Comparison of ENCODE assay signal across 12 cellular contexts in the genomic region with DNA sequence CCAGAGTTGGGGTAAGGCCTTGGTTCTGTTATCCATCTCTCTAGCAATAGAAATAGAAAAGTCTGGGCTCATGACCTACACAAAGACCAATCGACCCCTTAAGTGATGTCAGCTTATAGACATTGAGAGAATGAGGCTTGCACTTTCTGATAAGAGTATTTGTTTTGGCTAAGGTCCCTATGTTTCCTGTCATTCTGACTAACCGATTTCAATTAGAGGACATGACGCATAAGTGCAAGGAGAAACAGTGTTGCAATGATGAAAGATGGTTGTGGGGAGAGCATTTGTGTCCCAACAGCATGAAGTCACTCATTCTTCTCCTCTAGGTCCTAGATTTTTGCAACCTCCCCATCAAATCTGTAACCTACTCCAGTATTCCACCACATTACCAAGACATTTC.
A peak's percentile ranks its signal among the peaks of the same experiment; 100 is the strongest.
DNase-seq lines count a peak whose midpoint lies in the region; ATAC-seq, FAIRE-seq and TF ChIP-seq lines count a peak whose summit lies in the region.
"Had no signal": no experiment of that assay in that cellular context is flagged by ENCODE, and none has a peak within 500 bp of the region (broad histone marks: within the 10 kb centered on the region; RNA-seq: fewer than 3 reads in every experiment).

No MANE protein-coding gene starts in this region.

- H3K4me2 ChIP-seq in GM23248 (ENCODE audit: unreplicated experiment): peak overlapping the region; percentile 3
- no peak overlapping the region for H3K4me2 ChIP-seq in fibroblast of lung (ENCODE audit: extremely low read depth, insufficient read depth, low read length)

- H3K79me2 ChIP-seq in GM23248 (ENCODE audit: insufficient read depth): no peaks in the 10 kb centered on the region
- no peaks in the 10 kb centered on the region for H3K79me2 ChIP-seq in fibroblast of lung (ENCODE audit: control insufficient read depth, insufficient read depth, low read length)

- WGBS in GM23248 (ENCODE audit: low coverage in 1 of 2, low lambda C conversion rate in 2 of 2, missing lambda C conversion rate in 2 of 2), 2 experiments: 7 to 8% methylated on average over 3 of the region's 3 CpGs

- H4K20me1 ChIP-seq in GM23248 (ENCODE audit: insufficient read depth): no peaks in the 10 kb centered on the region
- no peaks in the 10 kb centered on the region for H4K20me1 ChIP-seq in fibroblast of lung (ENCODE audit: control insufficient read depth, extremely low read depth, insufficient read depth, low read length)

- H3K36me3 ChIP-seq in GM23248 (ENCODE audit: low read depth): no peaks in the 10 kb centered on the region
- no peaks in the 10 kb centered on the region for H3K36me3 ChIP-seq in fibroblast of lung (ENCODE audit: control insufficient read depth, insufficient read depth, low read length)
- H3K36me3 ChIP-seq in H7 (replicated peaks; ENCODE audit: control insufficient read depth, insufficient read depth, low read length): no peaks in the 10 kb centered on the region

- in situ Hi-C loops in GM23248 (cut with MboI): no loop called here

- no peaks in the 10 kb centered on the region for H3K9me2 ChIP-seq in GM23248 (ENCODE audit: insufficient read depth)

- TF ChIP-seq CTCF in fibroblast of lung (conservative IDR thresholded peaks at IDR 0.05 in 1 of 2, IDR thresholded peaks at IDR 0.05 in 1 of 2; ENCODE audit: low read depth in 1 of 2, low read length in 2 of 2): no peak

- H2AFZ ChIP-seq in GM23248 (no peak overlapping the region), fibroblast of lung (ENCODE audit: low read length) (no peak overlapping the region)

- no peak for FAIRE-seq in RCC 7860 (lab: Jason Lieb, UNC)

- ATAC-seq in GM19351 (IDR thresholded peaks at IDR 0.05; ENCODE audit: unreplicated experiment) (no peak), HG03521 (IDR thresholded peaks at IDR 0.05; ENCODE audit: unreplicated experiment) (no peak)

- no peaks in the 10 kb centered on the region for H3K9me3 ChIP-seq in GM23248 (ENCODE audit: low read depth)
- H3K9me3 ChIP-seq in fibroblast of lung (ENCODE audit: control insufficient read depth, insufficient read depth, low read depth, low read length): no peaks in the 10 kb centered on the region

- H3K9ac ChIP-seq in GM23248 (no peak overlapping the region), fibroblast of lung (ENCODE audit: insufficient read depth, low read length) (no peak overlapping the region)

- H3K27me3 ChIP-seq in GM23248 (replicated peaks; ENCODE audit: insufficient read depth): no peaks in the 10 kb centered on the region
- H3K27me3 ChIP-seq in fibroblast of lung (ENCODE audit: control insufficient read depth, insufficient read depth, low read length): no peaks in the 10 kb centered on the region
- no peaks in the 10 kb centered on the region for H3K27me3 ChIP-seq in H7 (ENCODE audit: control insufficient read depth, insufficient read depth, low read length)

- H3K4me1 ChIP-seq in GM23248 (ENCODE audit: insufficient read depth) (peaks cover 7% of the 10 kb centered on the region; the same call in 1 of the 2 replicates), fibroblast of lung (ENCODE audit: control insufficient read depth, extremely low read depth, insufficient read depth, low read length) (peaks cover 8% of the 10 kb centered on the region)

- H3K27ac ChIP-seq in GM23248 (no peak overlapping the region), fibroblast of lung (ENCODE audit: insufficient read depth, low read length) (peak overlapping the region; percentile 77)

- H3F3A ChIP-seq in GM23248 (ENCODE audit: insufficient read depth): no peaks in the 10 kb centered on the region

- H3K4me3 ChIP-seq in GM23248 (no peak overlapping the region), fibroblast of lung (replicated peaks in 1 of 4; ENCODE audit: control extremely low read depth in 1 of 4, insufficient read depth in 1 of 4, low read depth in 3 of 4, low read length in 4 of 4) (no peak overlapping the region), H7 (ENCODE audit: insufficient read depth, low read depth, low read length) (no peak overlapping the region)

- DNase-seq in GM23248 (peak; percentile 89), RCC 7860 (ENCODE audit: low spot score) (peak; percentile 22), fibroblast of lung (ENCODE audit: low read depth in 2 of 2) (peak; percentile 99 to 100), pulmonary artery endothelial cell (ENCODE audit: low read depth, low spot score) (peak; percentile 99), NCI-H1092 treated with DMSO at 0.1 percent for 48 hours (lab: John Stamatoyannopoulos, UW) (no peak), H7 (no peak)
- DNase-seq: caudate nucleus, DMS 273 treated with DMSO at 0.1 percent for 48 hours, right cardiac atrium, SHP77 had no signal

Comparison
In these comparisons a context has a peak if more than half of its experiments do, and no peak if none do; other contexts are left out.
1. DNase-seq: peak in GM23248 (single experiment), RCC 7860 (single experiment), fibroblast of lung (2 of 2) and pulmonary artery endothelial cell (single experiment); none in NCI-H1092 treated with DMSO at 0.1 percent for 48 hours (single experiment) and H7 (single experiment).